Comparison of ENCODE assay signal across 11 cellular contexts in the genomic region with DNA sequence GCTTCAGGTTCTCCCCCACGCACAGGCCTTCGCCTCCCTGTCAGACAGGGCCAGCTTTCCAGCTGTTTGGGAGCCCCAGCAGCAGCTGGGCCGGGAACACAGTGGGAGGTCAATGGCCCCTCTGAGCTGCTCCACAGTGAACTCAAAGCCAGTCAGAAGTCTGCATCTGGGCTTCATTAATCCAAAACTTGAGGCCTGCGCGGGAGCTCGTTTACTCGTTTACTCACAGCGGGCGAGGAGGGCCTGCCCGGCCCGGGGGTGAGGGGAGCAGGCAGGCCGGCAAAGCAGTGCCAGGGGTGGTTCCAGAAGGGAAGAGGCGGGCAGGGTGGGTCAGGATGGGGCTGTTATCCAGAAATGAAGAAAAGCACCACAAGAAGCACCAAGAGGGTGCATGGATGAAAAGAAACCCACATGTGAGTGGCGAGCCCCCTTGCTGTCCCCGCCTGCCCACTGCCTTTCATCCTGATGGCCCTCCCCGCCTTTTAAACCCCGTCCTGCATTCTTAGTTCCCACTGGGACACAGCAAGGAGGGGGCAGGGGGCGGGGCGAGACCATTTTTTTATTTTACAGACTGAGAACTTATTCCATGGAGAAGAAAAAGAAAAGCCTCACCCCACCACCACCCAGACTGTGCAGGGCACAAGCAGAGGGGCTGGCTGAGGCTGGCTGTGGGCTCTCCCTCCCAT. TPM values are rescaled to one million over a fixed set of nuclear protein-coding genes. Genes with fewer than 3 reads are reported as not detected.
DNase-seq lines count a peak whose midpoint lies in the region; ATAC-seq, FAIRE-seq and TF ChIP-seq lines count a peak whose summit lies in the region.
"Had no signal": no experiment of that assay in that cellular context is flagged by ENCODE, and none has a peak within 500 bp of the region (broad histone marks: within the 10 kb centered on the region; RNA-seq: fewer than 3 reads in every experiment).

No MANE protein-coding gene starts in this region.

- peaks cover 3% of the 10 kb centered on the region; the same call in 1 of the 2 replicates for H3K27me3 ChIP-seq in HUES6 (ENCODE audit: control insufficient read depth, insufficient read depth, low read length)
- H3K27me3 ChIP-seq in lung (ENCODE audit: control insufficient read depth, insufficient read depth): no peaks in the 10 kb centered on the region

- H3K27ac Mint-ChIP-seq in stimulated activated effector memory CD8-positive, alpha-beta T cell treated with anti-CD3 and anti-CD28 coated beads, Interleukin-12 subunit alpha, Interleukin-12 subunit beta, amount 100 ng/mL, for 72 hours: peak overlapping the region; percentile 61
- H3K27ac Mint-ChIP-seq: stimulated activated naive B cell treated with anti-CD40 and anti-IgM and Interleukin-4, amounts not matched to agents 10 μg/mL and 1 μg/mL and 100 μg/mL, for 72 hours had no signal

- no peak overlapping the region for H3K4me3 Mint-ChIP-seq in stimulated activated effector memory CD8-positive, alpha-beta T cell treated with anti-CD3 and anti-CD28 coated beads, Interleukin-12 subunit alpha, Interleukin-12 subunit beta, amount 100 ng/mL, for 72 hours
- H3K4me3 Mint-ChIP-seq: stimulated activated naive B cell treated with anti-CD40 and anti-IgM and Interleukin-4, amounts not matched to agents 10 μg/mL and 1 μg/mL and 100 μg/mL, for 72 hours had no signal

- DNase-seq in lung (ENCODE audit: low spot score) (no peak), T-helper 9 cell (no peak), LoVo (ENCODE audit: low spot score) (no peak)
- DNase-seq in stimulated activated effector memory CD8-positive, alpha-beta T cell treated with anti-CD3 and anti-CD28 coated beads, Interleukin-12 subunit alpha, Interleukin-12 subunit beta, amount 100 ng/mL, for 72 hours (ENCODE audit: low spot score in 2 of 2): no peak
- DNase-seq: DND-41; stimulated activated naive B cell treated with anti-CD40 and anti-IgM and Interleukin-4, amounts not matched to agents 10 μg/mL and 1 μg/mL and 100 μg/mL, for 72 hours had no signal

- H3K4me3 ChIP-seq in HUES6 (ENCODE audit: low read depth, low read length) (peak overlapping the region; percentile 19; the same call in 1 of the 2 replicates), lung (no peak overlapping the region)

- no peak for ATAC-seq in lung (ENCODE audit: insufficient read depth, low FRiP score)
- ATAC-seq in stimulated activated effector memory CD8-positive, alpha-beta T cell treated with anti-CD3 and anti-CD28 coated beads, Interleukin-12 subunit alpha, Interleukin-12 subunit beta, amount 100 ng/mL, for 72 hours: no peak
- ATAC-seq in HG02623 (IDR thresholded peaks at IDR 0.05; ENCODE audit: unreplicated experiment): no peak
- ATAC-seq in HG03457 (IDR thresholded peaks at IDR 0.05; ENCODE audit: unreplicated experiment): no peak
- ATAC-seq: stimulated activated naive B cell treated with anti-CD40 and anti-IgM and Interleukin-4, amounts not matched to agents 10 μg/mL and 1 μg/mL and 100 μg/mL, for 72 hours had no signal

- H3K9me3 ChIP-seq in HUES6 (ENCODE audit: control insufficient read depth, insufficient read depth, low read depth, low read length): no peaks in the 10 kb centered on the region
- no peaks in the 10 kb centered on the region for H3K9me3 ChIP-seq in lung (ENCODE audit: control insufficient read depth in 2 of 2, insufficient read depth in 1 of 2, low read length in 1 of 2)
- H3K9me3 ChIP-seq: neutrophil had no signal

- H3K36me3 Mint-ChIP-seq in stimulated activated effector memory CD8-positive, alpha-beta T cell treated with anti-CD3 and anti-CD28 coated beads, Interleukin-12 subunit alpha, Interleukin-12 subunit beta, amount 100 ng/mL, for 72 hours: no peaks in the 10 kb centered on the region
- H3K36me3 Mint-ChIP-seq: stimulated activated naive B cell treated with anti-CD40 and anti-IgM and Interleukin-4, amounts not matched to agents 10 μg/mL and 1 μg/mL and 100 μg/mL, for 72 hours had no signal

- peaks cover 27% of the 10 kb centered on the region for H3K4me1 ChIP-seq in HUES6 (ENCODE audit: control insufficient read depth, insufficient read depth, low read length)
- peaks cover 8 to 9% of the 10 kb centered on the region in 2 donors for H3K4me1 ChIP-seq in lung (ENCODE audit: control insufficient read depth in 2 of 2, insufficient read depth in 2 of 2, low read length in 2 of 2)

- peaks cover 11% of the 10 kb centered on the region for H3K4me1 Mint-ChIP-seq in stimulated activated effector memory CD8-positive, alpha-beta T cell treated with anti-CD3 and anti-CD28 coated beads, Interleukin-12 subunit alpha, Interleukin-12 subunit beta, amount 100 ng/mL, for 72 hours

- H3K27ac ChIP-seq in HUES6 (ENCODE audit: low read depth, low read length): peak overlapping the region; percentile 57; the same call in 1 of the 2 replicates
- peak overlapping the region; percentile 29 to 85 for H3K27ac ChIP-seq in lung (ENCODE audit: low read depth in 1 of 2, low read length in 1 of 2)
- H3K27ac ChIP-seq: neutrophil had no signal

- WGBS in lung, 2 donors: 66 to 82% methylated on average over 19 of the region's 19 CpGs

- TF ChIP-seq CTCF in lung (IDR thresholded peaks at IDR 0.05; ENCODE audit: control extremely low read depth, extremely low read depth): no peak

- H3K36me3 ChIP-seq in HUES6 (ENCODE audit: control insufficient read depth, insufficient read depth, low read length): no peaks in the 10 kb centered on the region
- H3K36me3 ChIP-seq in lung (ENCODE audit: control insufficient read depth in 2 of 2, insufficient read depth in 2 of 2, low read length in 2 of 2): no peaks in the 10 kb centered on the region
- H3K36me3 ChIP-seq: neutrophil had no signal

- H3K9me3 Mint-ChIP-seq in stimulated activated effector memory CD8-positive, alpha-beta T cell treated with anti-CD3 and anti-CD28 coated beads, Interleukin-12 subunit alpha, Interleukin-12 subunit beta, amount 100 ng/mL, for 72 hours: no peaks in the 10 kb centered on the region
- H3K9me3 Mint-ChIP-seq: stimulated activated naive B cell treated with anti-CD40 and anti-IgM and Interleukin-4, amounts not matched to agents 10 μg/mL and 1 μg/mL and 100 μg/mL, for 72 hours had no signal

- FAIRE-seq in endometrium (lab: Jason Lieb, UNC): peak; percentile 80

- peak overlapping the region; percentile 62 for H3K9ac ChIP-seq in HUES6 (ENCODE audit: low read length)

RNA-seq across cellular contexts. Expression of a gene that starts 37.0 kb away (rescaled TPM):
- 10 to 100 TPM; 34.7 to 42.0 TPM for total RNA-seq in lung
- 10 to 100 TPM; 18.8 to 23.0 TPM for polyA plus RNA-seq in lung

RNA-seq across cellular contexts. Expression of a gene that starts 49.0 kb away (rescaled TPM):
- total RNA-seq in lung: 10 to 100 TPM in 1 of 2 donors, 1 to 10 TPM in 1; 7.4 to 16.9 TPM
- polyA plus RNA-seq in lung: 10 to 100 TPM; 15.5 to 15.7 TPM
